Comparison of ENCODE assay signal across 8 cellular contexts in genomic region chr12:131454418-131455217, GRCh38.
DNase-seq lines count a peak whose midpoint lies in the region; ATAC-seq and TF ChIP-seq lines count a peak whose summit lies in the region.

No MANE protein-coding gene starts in this region.

- TF ChIP-seq POLR2A in adrenal gland (IDR thresholded peaks at IDR 0.05): no peak
- TF ChIP-seq POLR2A in tibial nerve (IDR thresholded peaks at IDR 0.05): no peak

- H3K4me3 ChIP-seq in adrenal gland (no peak overlapping the region), lower lobe of right lung (no peak overlapping the region), tibial nerve (no peak overlapping the region)

- H3K4me1 ChIP-seq in adrenal gland (replicated peaks in 1 of 2): no peaks in the 10 kb centered on the region
- no peaks in the 10 kb centered on the region for H3K4me1 ChIP-seq in lower lobe of right lung
- H3K4me1 ChIP-seq in tibial nerve: no peaks in the 10 kb centered on the region

- WGBS in adrenal gland, 4 donors: 37 to 46% (median 41%) methylated on average over 12 of the region's 12 CpGs
- 42 to 45% methylated on average over 12 of the region's 12 CpGs for WGBS in tibial nerve, 2 donors

- ATAC-seq in GM18873 (IDR thresholded peaks at IDR 0.05; ENCODE audit: low FRiP score, unreplicated experiment): peak; percentile 87
- peak; percentile 83 for ATAC-seq in HG03060 (IDR thresholded peaks at IDR 0.05; ENCODE audit: low read depth, unreplicated experiment)
- ATAC-seq in lower lobe of right lung: peak; percentile 59 to 82

- peak; percentile 22 for DNase-seq in COLO829 (ENCODE audit: low spot score)
- peak; percentile 32 for DNase-seq in NCI-H526 treated with DMSO at 0.1 percent for 48 hours (lab: John Stamatoyannopoulos, UW)
- peak in 6 of 7 donors; percentile 41 to 68 (median 53) for DNase-seq in adrenal gland
- no peak for DNase-seq in lower lobe of right lung
- no peak for DNase-seq in tibial nerve (ENCODE audit: low spot score in 2 of 2)
- no peak for DNase-seq in NCI-H2107 (lab: John Stamatoyannopoulos, UW)

- no peak for TF ChIP-seq EP300 in tibial nerve (IDR thresholded peaks at IDR 0.05)

- H3K9me3 ChIP-seq in adrenal gland (replicated peaks in 1 of 3) (no peaks in the 10 kb centered on the region), lower lobe of right lung (no peaks in the 10 kb centered on the region), tibial nerve (peaks cover 0 to 21% (median 0%) of the 10 kb centered on the region in 4 donors)

- H3K27ac ChIP-seq in adrenal gland (no peak overlapping the region), lower lobe of right lung (no peak overlapping the region), tibial nerve (no peak overlapping the region)

- peaks cover 4% of the 10 kb centered on the region for H3K27me3 ChIP-seq in adrenal gland
- H3K27me3 ChIP-seq in lower lobe of right lung (ENCODE audit: low read depth): peaks cover 1% of the 10 kb centered on the region
- peaks cover 0 to 3% of the 10 kb centered on the region in 2 donors for H3K27me3 ChIP-seq in tibial nerve

- H3K36me3 ChIP-seq in adrenal gland (replicated peaks in 1 of 2) (no peaks in the 10 kb centered on the region), lower lobe of right lung (no peaks in the 10 kb centered on the region), tibial nerve (no peaks in the 10 kb centered on the region)

- peak; percentile 51 to 75 (median 62) for TF ChIP-seq CTCF in adrenal gland (IDR thresholded peaks at IDR 0.05)
- peak; percentile 53 for TF ChIP-seq CTCF in lower lobe of right lung (IDR thresholded peaks at IDR 0.05)
- peak; percentile 18 to 83 (median 68) for TF ChIP-seq CTCF in tibial nerve (IDR thresholded peaks at IDR 0.05)

- intact Hi-C loops in adrenal gland (cut with DNase I) (no loop called here), lower lobe of right lung (cut with DNase I) (no loop called here)

Comparison
In these comparisons a context has a peak if more than half of its experiments do, and no peak if none do; other contexts are left out.
1. DNase-seq: peak in COLO829 (single experiment), NCI-H526 treated with DMSO at 0.1 percent for 48 hours (single experiment) and adrenal gland (6 of 7); none in lower lobe of right lung (single experiment), tibial nerve (0 of 2) and NCI-H2107 (single experiment).
2. Peak in every context shown above with its lines, with median percentiles within 50 percentile points of each other: ATAC-seq and CTCF ChIP-seq.